Comparison of ENCODE assay signal across 15 cellular contexts in genomic region chr3:47117803-47118364, GRCh38. TPM values are rescaled to one million over a fixed set of nuclear protein-coding genes. Genes with fewer than 3 reads are reported as not detected.
DNase-seq lines count a peak whose midpoint lies in the region; ATAC-seq lines count a peak whose summit lies in the region.
"Had no signal": no experiment of that assay in that cellular context is flagged by ENCODE, and none has a peak within 500 bp of the region (broad histone marks: within the 10 kb centered on the region; RNA-seq: fewer than 3 reads in every experiment).

No MANE protein-coding gene starts in this region.

- H3K27me3 Mint-ChIP-seq in activated CD4-positive, alpha-beta T cell treated with anti-CD3 and anti-CD28 coated beads, Interleukin-2, amount 10 ng/mL, durations not matched to agents 7 days and 5 days = no peaks in the 10 kb centered on the region
- H3K27me3 Mint-ChIP-seq in activated T-helper 2 cell treated with anti-CD3 and anti-CD28 coated beads, Interferon-gamma antibody, Interleukin-2, Interleukin-4, amounts not matched to agents 10 μg/mL and 5 μg/mL and 100 μg/mL, durations not matched to agents 14 hours and 24 hours and 36 hours (ENCODE audit: low read depth) = no peaks in the 10 kb centered on the region
- no peaks in the 10 kb centered on the region for H3K27me3 Mint-ChIP-seq in natural killer cell treated with Interleukin-12 subunit alpha and Interleukin-12 subunit beta and Interleukin-15 and Interleukin-18, amount 100 ng/mL, for 72 hours

- peaks cover 66% of the 10 kb centered on the region for H3K36me3 Mint-ChIP-seq in activated CD4-positive, alpha-beta T cell treated with anti-CD3 and anti-CD28 coated beads, Interleukin-2, amount 10 ng/mL, durations not matched to agents 7 days and 5 days (ENCODE audit: low read depth)
- peaks cover 68% of the 10 kb centered on the region for H3K36me3 Mint-ChIP-seq in activated T-helper 2 cell treated with anti-CD3 and anti-CD28 coated beads, Interferon-gamma antibody, Interleukin-2, Interleukin-4, amounts not matched to agents 10 μg/mL and 5 μg/mL and 100 μg/mL, durations not matched to agents 14 hours and 24 hours and 36 hours (ENCODE audit: low read depth)
- peaks cover 31% of the 10 kb centered on the region for H3K36me3 Mint-ChIP-seq in natural killer cell treated with Interleukin-12 subunit alpha and Interleukin-12 subunit beta and Interleukin-15 and Interleukin-18, amount 100 ng/mL, for 72 hours

- no peak for DNase-seq in activated CD4-positive, alpha-beta T cell treated with anti-CD3 and anti-CD28 coated beads, Interleukin-2, amount 10 ng/mL, durations not matched to agents 7 days and 5 days
- no peak for DNase-seq in activated CD4-positive, alpha-beta T cell treated with anti-CD3 and anti-CD28 coated beads, Interleukin-2, amount 50 U/mL, for 48 hours
- peak; percentile 63 for DNase-seq in Jurkat, Clone E6-1 (ENCODE audit: low read depth, low spot score)
- no peak for DNase-seq in activated T-helper 2 cell treated with anti-CD3 and anti-CD28 coated beads, Interferon-gamma antibody, Interleukin-2, Interleukin-4, amounts not matched to agents 10 μg/mL and 5 μg/mL and 100 μg/mL, durations not matched to agents 14 hours and 24 hours and 36 hours (ENCODE audit: low spot score)
- DNase-seq in natural killer cell treated with Interleukin-12 subunit alpha and Interleukin-12 subunit beta and Interleukin-15 and Interleukin-18, amount 100 ng/mL, for 72 hours (ENCODE audit: low spot score) = no peak
- no peak for DNase-seq in NCI-H2227 treated with DMSO at 0.1 percent for 48 hours (lab: John Stamatoyannopoulos, UW)
- DNase-seq: activated CD8-positive, alpha-beta memory T cell treated with anti-CD3 and anti-CD28 coated beads for 24 hours; cerebellar nuclear complex; DMS 273 treated with DMSO at 0.1 percent for 48 hours; H7; NCI-H1436 treated with DMSO at 0.1 percent for 48 hours; NCI-H510A treated with DMSO at 0.1 percent for 48 hours; uterus had no signal

- peak overlapping the region; percentile 68 for H3K27ac Mint-ChIP-seq in activated CD4-positive, alpha-beta T cell treated with anti-CD3 and anti-CD28 coated beads, Interleukin-2, amount 10 ng/mL, durations not matched to agents 7 days and 5 days
- H3K27ac Mint-ChIP-seq in activated T-helper 2 cell treated with anti-CD3 and anti-CD28 coated beads, Interferon-gamma antibody, Interleukin-2, Interleukin-4, amounts not matched to agents 10 μg/mL and 5 μg/mL and 100 μg/mL, durations not matched to agents 14 hours and 24 hours and 36 hours = peak overlapping the region; percentile 65
- H3K27ac Mint-ChIP-seq in natural killer cell treated with Interleukin-12 subunit alpha and Interleukin-12 subunit beta and Interleukin-15 and Interleukin-18, amount 100 ng/mL, for 72 hours = peak overlapping the region; percentile 68

- CTCF ChIA-PET in activated CD4-positive, alpha-beta T cell treated with anti-CD3 and anti-CD28 coated beads, Interleukin-2, amount 10 ng/mL, durations not matched to agents 7 days and 5 days (lab: Charles Lee) = no interaction called here

- ATAC-seq in natural killer cell treated with Interleukin-12 subunit alpha and Interleukin-12 subunit beta and Interleukin-15 and Interleukin-18, amount 100 ng/mL, for 72 hours = no peak
- no peak for ATAC-seq in GM21367 (IDR thresholded peaks at IDR 0.05; ENCODE audit: unreplicated experiment)
- no peak for ATAC-seq in GM18520 (IDR thresholded peaks at IDR 0.05; ENCODE audit: unreplicated experiment)

- peaks cover 7% of the 10 kb centered on the region for H3K9me3 Mint-ChIP-seq in activated CD4-positive, alpha-beta T cell treated with anti-CD3 and anti-CD28 coated beads, Interleukin-2, amount 10 ng/mL, durations not matched to agents 7 days and 5 days
- H3K9me3 Mint-ChIP-seq in activated T-helper 2 cell treated with anti-CD3 and anti-CD28 coated beads, Interferon-gamma antibody, Interleukin-2, Interleukin-4, amounts not matched to agents 10 μg/mL and 5 μg/mL and 100 μg/mL, durations not matched to agents 14 hours and 24 hours and 36 hours = no peaks in the 10 kb centered on the region
- no peaks in the 10 kb centered on the region for H3K9me3 Mint-ChIP-seq in natural killer cell treated with Interleukin-12 subunit alpha and Interleukin-12 subunit beta and Interleukin-15 and Interleukin-18, amount 100 ng/mL, for 72 hours

- H3K4me1 Mint-ChIP-seq in activated CD4-positive, alpha-beta T cell treated with anti-CD3 and anti-CD28 coated beads, Interleukin-2, amount 10 ng/mL, durations not matched to agents 7 days and 5 days = peaks cover 32% of the 10 kb centered on the region
- H3K4me1 Mint-ChIP-seq in activated T-helper 2 cell treated with anti-CD3 and anti-CD28 coated beads, Interferon-gamma antibody, Interleukin-2, Interleukin-4, amounts not matched to agents 10 μg/mL and 5 μg/mL and 100 μg/mL, durations not matched to agents 14 hours and 24 hours and 36 hours (ENCODE audit: low read depth) = peaks cover 34% of the 10 kb centered on the region
- peaks cover 31 to 40% of the 10 kb centered on the region in 2 donors for H3K4me1 Mint-ChIP-seq in natural killer cell treated with Interleukin-12 subunit alpha and Interleukin-12 subunit beta and Interleukin-15 and Interleukin-18, amount 100 ng/mL, for 72 hours (ENCODE audit: low read depth in 2 of 2)

- POLR2A ChIA-PET in activated CD4-positive, alpha-beta T cell treated with anti-CD3 and anti-CD28 coated beads, Interleukin-2, amount 10 ng/mL, durations not matched to agents 7 days and 5 days (lab: Charles Lee) = no interaction called here

- intact Hi-C loops in activated T-helper 2 cell treated with anti-CD3 and anti-CD28 coated beads, Interferon-gamma antibody, Interleukin-2, Interleukin-4, amounts not matched to agents 10 μg/mL and 5 μg/mL and 100 μg/mL, durations not matched to agents 14 hours and 24 hours and 36 hours (cut with micrococcal nuclease) = no loop called here

- H3K4me3 Mint-ChIP-seq in activated CD4-positive, alpha-beta T cell treated with anti-CD3 and anti-CD28 coated beads, Interleukin-2, amount 10 ng/mL, durations not matched to agents 7 days and 5 days = no peak overlapping the region
- no peak overlapping the region for H3K4me3 Mint-ChIP-seq in activated T-helper 2 cell treated with anti-CD3 and anti-CD28 coated beads, Interferon-gamma antibody, Interleukin-2, Interleukin-4, amounts not matched to agents 10 μg/mL and 5 μg/mL and 100 μg/mL, durations not matched to agents 14 hours and 24 hours and 36 hours (ENCODE audit: low read depth)
- H3K4me3 Mint-ChIP-seq in natural killer cell treated with Interleukin-12 subunit alpha and Interleukin-12 subunit beta and Interleukin-15 and Interleukin-18, amount 100 ng/mL, for 72 hours = peak overlapping the region; percentile 8

- H3K4me3 ChIP-seq in Jurkat, Clone E6-1 (ENCODE audit: low read length) = no peak overlapping the region
- H3K4me3 ChIP-seq: uterus had no signal

RNA-seq across cellular contexts. Expression of gene SETD2, which starts 46.0 kb away (rescaled TPM):
- 10 to 100 TPM; 44.4 to 48.3 TPM for total RNA-seq in activated CD4-positive, alpha-beta T cell treated with anti-CD3 and anti-CD28 coated beads, Interleukin-2, amount 10 ng/mL, durations not matched to agents 7 days and 5 days
- polyA plus RNA-seq in Jurkat, Clone E6-1 (2012; ENCODE audit: insufficient read depth, insufficient read length) = 27.0 TPM
- 41.2 and 43.6 TPM in 2 replicates for total RNA-seq in activated T-helper 2 cell treated with anti-CD3 and anti-CD28 coated beads, Interferon-gamma antibody, Interleukin-2, Interleukin-4, amounts not matched to agents 10 μg/mL and 5 μg/mL and 100 μg/mL, durations not matched to agents 14 hours and 24 hours and 36 hours
- 10 to 100 TPM; 40.8 to 48.3 TPM for total RNA-seq in natural killer cell treated with Interleukin-12 subunit alpha and Interleukin-12 subunit beta and Interleukin-15 and Interleukin-18, amount 100 ng/mL, for 72 hours
